ENCODE assay signal across 17 cellular contexts in the genomic region with DNA sequence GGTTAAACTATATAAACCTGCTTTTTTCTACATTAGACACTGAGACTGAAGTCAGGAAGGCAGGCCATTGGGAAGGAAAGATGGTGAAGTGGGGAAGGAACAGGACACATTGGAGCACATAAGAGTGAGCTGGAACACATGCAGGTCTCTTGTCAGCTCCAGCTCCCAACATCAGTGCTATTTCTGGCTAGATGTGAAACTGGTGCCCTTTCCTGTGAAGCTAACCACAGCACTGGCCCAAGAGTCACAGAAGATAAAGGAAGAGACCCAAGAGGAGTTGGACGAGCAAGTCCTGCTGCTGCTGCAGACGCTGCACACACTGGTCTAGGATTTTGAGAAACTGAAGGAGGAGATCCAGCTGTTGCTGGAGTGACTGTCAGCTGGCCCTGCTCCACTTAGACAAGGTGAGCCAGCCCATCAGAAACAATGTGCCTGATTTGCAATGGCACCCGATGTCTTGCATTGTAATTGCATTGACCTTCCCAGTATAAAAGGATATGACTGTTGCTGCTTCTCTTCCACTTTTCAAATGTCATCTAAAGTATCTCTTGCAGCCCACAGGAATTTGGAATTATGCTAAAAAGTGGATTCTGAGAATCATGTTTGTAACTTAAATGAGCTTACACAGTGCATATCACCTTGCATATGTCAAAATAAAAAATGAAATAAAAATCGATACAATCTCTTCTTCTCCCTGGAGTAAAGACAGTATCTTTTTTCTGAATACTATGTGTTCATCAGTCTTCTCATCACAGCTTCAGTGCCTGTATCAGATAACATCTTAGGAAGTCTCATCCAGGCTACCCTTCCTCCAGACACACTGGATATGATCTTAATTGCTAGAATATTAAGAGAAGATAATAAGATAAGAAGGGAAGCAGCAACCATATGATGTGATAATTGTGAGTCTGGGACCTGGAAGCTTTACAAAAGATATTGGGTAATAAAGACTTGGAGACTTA.
"Had no signal": no experiment of that assay in that cellular context is flagged by ENCODE, and none has a peak within 500 bp of the region (broad histone marks: within the 10 kb centered on the region; RNA-seq: fewer than 3 reads in every experiment).

No MANE protein-coding gene starts in this region.

- H3K4me3 ChIP-seq: ascending aorta, breast epithelium, gastroesophageal sphincter, hepatocyte, spleen, stomach, testis, upper lobe of left lung had no signal

- H3K4me2 ChIP-seq: hepatocyte had no signal

- H3K27ac ChIP-seq: ascending aorta, breast epithelium, gastroesophageal sphincter, hepatocyte, spleen, stomach, testis, upper lobe of left lung had no signal

- DNase-seq: activated CD4-positive, alpha-beta T cell treated with anti-CD3 and anti-CD28 coated beads, Interleukin-2, amount 50 U/mL, for 4 hours; activated CD4-positive, CD25-positive, alpha-beta regulatory T cell treated with anti-CD3 and anti-CD28 coated beads, Interleukin-2, amount 50 U/mL, for 72 hours; activated CD8-positive, alpha-beta memory T cell treated with anti-CD3 and anti-CD28 coated beads, Interleukin-2, amount 10 ng/mL, durations not matched to agents 7 days and 5 days; activated naive CD4-positive, alpha-beta T cell treated with anti-CD3 and anti-CD28 coated beads, Interleukin-2, amount 10 ng/mL, durations not matched to agents 7 days and 5 days; activated T-cell treated with anti-CD3 and anti-CD28 coated beads, Interleukin-2, amount 50 U/mL, for 1 hour; endodermal cell; kidney; nephron progenitor cell; spleen; stomach; testis; upper lobe of left lung had no signal

- H3K27me3 ChIP-seq: ascending aorta, breast epithelium, gastroesophageal sphincter, hepatocyte, spleen, stomach, testis, upper lobe of left lung had no signal

- H3K79me2 ChIP-seq: hepatocyte had no signal

- H3K4me1 ChIP-seq: ascending aorta, breast epithelium, gastroesophageal sphincter, spleen, testis, upper lobe of left lung had no signal

- H3K9me3 ChIP-seq: ascending aorta, breast epithelium, gastroesophageal sphincter, spleen, stomach, testis, upper lobe of left lung had no signal

- ATAC-seq: activated CD8-positive, alpha-beta memory T cell treated with anti-CD3 and anti-CD28 coated beads, Interleukin-2, amount 10 ng/mL, durations not matched to agents 7 days and 5 days; gastroesophageal sphincter; sciatic nerve had no signal

- H2AFZ ChIP-seq: hepatocyte had no signal

- FAIRE-seq: kidney had no signal

- H3K36me3 ChIP-seq: ascending aorta, breast epithelium, gastroesophageal sphincter, spleen, stomach, upper lobe of left lung had no signal
